Comparison of ENCODE assay signal across 1 cellular context in the genomic region with DNA sequence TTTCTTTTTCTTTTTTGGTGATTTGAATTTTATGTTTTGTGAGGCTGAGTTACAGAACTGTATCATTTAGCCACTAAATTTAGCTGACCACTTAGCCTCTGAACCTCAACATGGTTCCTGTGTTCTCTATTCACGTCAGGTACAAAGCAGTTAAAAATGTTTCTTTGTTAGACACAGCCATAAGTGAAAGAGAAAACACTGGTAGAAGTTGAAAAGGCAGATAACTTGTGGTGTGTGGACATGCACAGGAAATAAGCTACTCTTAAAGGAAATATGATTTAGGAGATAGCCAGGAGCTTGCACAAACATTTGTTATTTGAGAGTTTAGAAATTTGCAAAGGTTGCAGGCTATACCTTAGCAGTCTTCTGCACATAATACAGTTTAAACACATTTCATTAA.
TF ChIP-seq lines count a peak whose summit lies in the region.

No MANE protein-coding gene starts in this region.

TF ChIP-seq in HepG2, 621 proteins besides CTCF, POLR2A, EP300 and RAD21:
- TF ChIP-seq, protein P1, sequence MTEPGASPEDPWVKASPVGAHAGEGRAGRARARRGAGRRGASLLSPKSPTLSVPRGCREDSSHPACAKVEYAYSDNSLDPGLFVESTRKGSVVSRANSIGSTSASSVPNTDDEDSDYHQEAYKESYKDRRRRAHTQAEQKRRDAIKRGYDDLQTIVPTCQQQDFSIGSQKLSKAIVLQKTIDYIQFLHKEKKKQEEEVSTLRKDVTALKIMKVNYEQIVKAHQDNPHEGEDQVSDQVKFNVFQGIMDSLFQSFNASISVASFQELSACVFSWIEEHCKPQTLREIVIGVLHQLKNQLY (CRISPR knock-in tag; IDR thresholded peaks at IDR 0.05): no peak
- TF ChIP-seq ZNF672 (CRISPR knock-in tag; IDR thresholded peaks at IDR 0.05) (no peak), KMT2B (CRISPR knock-in tag; IDR thresholded peaks at IDR 0.05) (no peak), GABPA (IDR thresholded peaks at IDR 0.05; ENCODE audit: low read depth, low read length) (no peak), GABPA (CRISPR knock-in tag; IDR thresholded peaks at IDR 0.05; ENCODE audit: low read depth) (no peak), CHD2 (IDR thresholded peaks at IDR 0.05; ENCODE audit: low read depth, low read length) (no peak), ZNF282 (IDR thresholded peaks at IDR 0.05; ENCODE audit: partially characterized antibody) (no peak), ZNF652 (CRISPR knock-in tag; IDR thresholded peaks at IDR 0.05; ENCODE audit: borderline replicate concordance, low read depth) (peak; percentile 24; the same call in 1 of the 2 replicates), ZNF703 (CRISPR knock-in tag; IDR thresholded peaks at IDR 0.05; ENCODE audit: borderline replicate concordance) (no peak), GATAD2A (CRISPR knock-in tag; IDR thresholded peaks at IDR 0.05) (0 out of 2 replicates have a peak, but pooled peaks have one; percentile 15), ZNF274 (CRISPR knock-in tag; IDR thresholded peaks at IDR 0.05) (no peak)
- TF ChIP-seq, protein P2, sequence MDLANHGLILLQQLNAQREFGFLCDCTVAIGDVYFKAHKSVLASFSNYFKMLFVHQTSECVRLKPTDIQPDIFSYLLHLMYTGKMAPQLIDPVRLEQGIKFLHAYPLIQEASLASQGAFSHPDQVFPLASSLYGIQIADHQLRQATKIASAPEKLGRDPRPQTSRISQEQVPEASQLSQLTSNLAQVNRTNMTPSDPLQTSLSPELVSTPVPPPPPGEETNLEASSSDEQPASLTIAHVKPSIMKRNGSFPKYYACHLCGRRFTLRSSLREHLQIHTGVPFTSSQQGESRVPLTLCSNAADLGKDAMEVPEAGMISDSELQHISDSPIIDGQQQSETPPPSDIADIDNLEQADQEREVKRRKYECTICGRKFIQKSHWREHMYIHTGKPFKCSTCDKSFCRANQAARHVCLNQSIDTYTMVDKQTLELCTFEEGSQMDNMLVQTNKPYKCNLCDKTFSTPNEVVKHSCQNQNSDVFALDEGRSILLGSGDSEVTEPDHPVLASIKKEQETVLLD (CRISPR knock-in tag; IDR thresholded peaks at IDR 0.05; ENCODE audit: low read depth): no peak
- TF ChIP-seq, protein P3, sequence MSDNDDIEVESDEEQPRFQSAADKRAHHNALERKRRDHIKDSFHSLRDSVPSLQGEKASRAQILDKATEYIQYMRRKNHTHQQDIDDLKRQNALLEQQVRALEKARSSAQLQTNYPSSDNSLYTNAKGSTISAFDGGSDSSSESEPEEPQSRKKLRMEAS (IDR thresholded peaks at IDR 0.05): no peak
